ENCODE assay signal across 2 cellular contexts in the genomic region with DNA sequence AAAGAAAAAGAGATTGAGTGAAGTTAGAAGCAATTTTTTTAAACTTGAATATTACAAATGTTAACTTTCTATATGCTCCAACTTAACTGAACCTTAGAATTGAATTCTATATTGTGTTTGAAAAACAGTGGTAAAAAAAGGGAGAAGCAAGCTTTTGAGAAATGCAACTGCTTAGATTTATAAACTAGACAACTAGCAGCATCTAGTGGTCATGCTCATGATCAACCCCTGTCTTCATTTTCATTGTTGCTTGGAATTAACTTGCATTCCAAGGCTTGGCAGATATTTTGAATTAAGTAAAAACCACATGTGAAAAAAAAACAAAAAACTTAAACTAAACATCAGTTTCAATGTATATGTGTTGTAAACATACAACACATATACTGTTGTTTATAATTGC.
TF ChIP-seq lines count a peak whose summit lies in the region.

No MANE protein-coding gene starts in this region.

TF ChIP-seq in SK-N-SH, 30 proteins besides CTCF, POLR2A, EP300 and RAD21 (continued from another document):
- TF ChIP-seq, protein P1, sequence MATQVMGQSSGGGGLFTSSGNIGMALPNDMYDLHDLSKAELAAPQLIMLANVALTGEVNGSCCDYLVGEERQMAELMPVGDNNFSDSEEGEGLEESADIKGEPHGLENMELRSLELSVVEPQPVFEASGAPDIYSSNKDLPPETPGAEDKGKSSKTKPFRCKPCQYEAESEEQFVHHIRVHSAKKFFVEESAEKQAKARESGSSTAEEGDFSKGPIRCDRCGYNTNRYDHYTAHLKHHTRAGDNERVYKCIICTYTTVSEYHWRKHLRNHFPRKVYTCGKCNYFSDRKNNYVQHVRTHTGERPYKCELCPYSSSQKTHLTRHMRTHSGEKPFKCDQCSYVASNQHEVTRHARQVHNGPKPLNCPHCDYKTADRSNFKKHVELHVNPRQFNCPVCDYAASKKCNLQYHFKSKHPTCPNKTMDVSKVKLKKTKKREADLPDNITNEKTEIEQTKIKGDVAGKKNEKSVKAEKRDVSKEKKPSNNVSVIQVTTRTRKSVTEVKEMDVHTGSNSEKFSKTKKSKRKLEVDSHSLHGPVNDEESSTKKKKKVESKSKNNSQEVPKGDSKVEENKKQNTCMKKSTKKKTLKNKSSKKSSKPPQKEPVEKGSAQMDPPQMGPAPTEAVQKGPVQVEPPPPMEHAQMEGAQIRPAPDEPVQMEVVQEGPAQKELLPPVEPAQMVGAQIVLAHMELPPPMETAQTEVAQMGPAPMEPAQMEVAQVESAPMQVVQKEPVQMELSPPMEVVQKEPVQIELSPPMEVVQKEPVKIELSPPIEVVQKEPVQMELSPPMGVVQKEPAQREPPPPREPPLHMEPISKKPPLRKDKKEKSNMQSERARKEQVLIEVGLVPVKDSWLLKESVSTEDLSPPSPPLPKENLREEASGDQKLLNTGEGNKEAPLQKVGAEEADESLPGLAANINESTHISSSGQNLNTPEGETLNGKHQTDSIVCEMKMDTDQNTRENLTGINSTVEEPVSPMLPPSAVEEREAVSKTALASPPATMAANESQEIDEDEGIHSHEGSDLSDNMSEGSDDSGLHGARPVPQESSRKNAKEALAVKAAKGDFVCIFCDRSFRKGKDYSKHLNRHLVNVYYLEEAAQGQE (IDR thresholded peaks at IDR 0.05; ENCODE audit: low read depth, low read length) = no peak
- no peak for TF ChIP-seq CHD2 (IDR thresholded peaks at IDR 0.05; ENCODE audit: low read length, partially characterized antibody)
- TF ChIP-seq, protein P2, sequence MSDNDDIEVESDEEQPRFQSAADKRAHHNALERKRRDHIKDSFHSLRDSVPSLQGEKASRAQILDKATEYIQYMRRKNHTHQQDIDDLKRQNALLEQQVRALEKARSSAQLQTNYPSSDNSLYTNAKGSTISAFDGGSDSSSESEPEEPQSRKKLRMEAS (IDR thresholded peaks at IDR 0.05; ENCODE audit: low read depth) = no peak
- no peak for TF ChIP-seq RXRA (IDR thresholded peaks at IDR 0.05; ENCODE audit: borderline replicate concordance, low read depth)
- TF ChIP-seq, protein P3, sequence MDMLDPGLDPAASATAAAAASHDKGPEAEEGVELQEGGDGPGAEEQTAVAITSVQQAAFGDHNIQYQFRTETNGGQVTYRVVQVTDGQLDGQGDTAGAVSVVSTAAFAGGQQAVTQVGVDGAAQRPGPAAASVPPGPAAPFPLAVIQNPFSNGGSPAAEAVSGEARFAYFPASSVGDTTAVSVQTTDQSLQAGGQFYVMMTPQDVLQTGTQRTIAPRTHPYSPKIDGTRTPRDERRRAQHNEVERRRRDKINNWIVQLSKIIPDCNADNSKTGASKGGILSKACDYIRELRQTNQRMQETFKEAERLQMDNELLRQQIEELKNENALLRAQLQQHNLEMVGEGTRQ (IDR thresholded peaks at IDR 0.05; ENCODE audit: borderline replicate concordance, low read depth, low read length) = no peak
- TF ChIP-seq, protein P4, sequence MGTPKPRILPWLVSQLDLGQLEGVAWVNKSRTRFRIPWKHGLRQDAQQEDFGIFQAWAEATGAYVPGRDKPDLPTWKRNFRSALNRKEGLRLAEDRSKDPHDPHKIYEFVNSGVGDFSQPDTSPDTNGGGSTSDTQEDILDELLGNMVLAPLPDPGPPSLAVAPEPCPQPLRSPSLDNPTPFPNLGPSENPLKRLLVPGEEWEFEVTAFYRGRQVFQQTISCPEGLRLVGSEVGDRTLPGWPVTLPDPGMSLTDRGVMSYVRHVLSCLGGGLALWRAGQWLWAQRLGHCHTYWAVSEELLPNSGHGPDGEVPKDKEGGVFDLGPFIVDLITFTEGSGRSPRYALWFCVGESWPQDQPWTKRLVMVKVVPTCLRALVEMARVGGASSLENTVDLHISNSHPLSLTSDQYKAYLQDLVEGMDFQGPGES (IDR thresholded peaks at IDR 0.05; ENCODE audit: low read depth, low read length) = no peak
- no peak for TF ChIP-seq YY1 (IDR thresholded peaks at IDR 0.05; ENCODE audit: low read depth)
- TF ChIP-seq JUND (IDR thresholded peaks at IDR 0.05) = no peak

TF ChIP-seq in SK-N-SH treated with all-trans-retinoic acid at 6 μM for 48 hours, 23 proteins besides CTCF, POLR2A, EP300 and RAD21 (continued from another document):
- TF ChIP-seq, protein P5, sequence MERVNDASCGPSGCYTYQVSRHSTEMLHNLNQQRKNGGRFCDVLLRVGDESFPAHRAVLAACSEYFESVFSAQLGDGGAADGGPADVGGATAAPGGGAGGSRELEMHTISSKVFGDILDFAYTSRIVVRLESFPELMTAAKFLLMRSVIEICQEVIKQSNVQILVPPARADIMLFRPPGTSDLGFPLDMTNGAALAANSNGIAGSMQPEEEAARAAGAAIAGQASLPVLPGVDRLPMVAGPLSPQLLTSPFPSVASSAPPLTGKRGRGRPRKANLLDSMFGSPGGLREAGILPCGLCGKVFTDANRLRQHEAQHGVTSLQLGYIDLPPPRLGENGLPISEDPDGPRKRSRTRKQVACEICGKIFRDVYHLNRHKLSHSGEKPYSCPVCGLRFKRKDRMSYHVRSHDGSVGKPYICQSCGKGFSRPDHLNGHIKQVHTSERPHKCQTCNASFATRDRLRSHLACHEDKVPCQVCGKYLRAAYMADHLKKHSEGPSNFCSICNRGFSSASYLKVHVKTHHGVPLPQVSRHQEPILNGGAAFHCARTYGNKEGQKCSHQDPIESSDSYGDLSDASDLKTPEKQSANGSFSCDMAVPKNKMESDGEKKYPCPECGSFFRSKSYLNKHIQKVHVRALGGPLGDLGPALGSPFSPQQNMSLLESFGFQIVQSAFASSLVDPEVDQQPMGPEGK (CRISPR knock-in tag; IDR thresholded peaks at IDR 0.05; ENCODE audit: borderline replicate concordance) = no peak
